ENCODE assay signal across 21 cellular contexts in genomic region chr6:75170666-75171065, GRCh38. TPM values are rescaled to one million over a fixed set of nuclear protein-coding genes. Genes with fewer than 3 reads are reported as not detected.
"Had no signal": no experiment of that assay in that cellular context is flagged by ENCODE, and none has a peak within 500 bp of the region (broad histone marks: within the 10 kb centered on the region; RNA-seq: fewer than 3 reads in every experiment).

No MANE protein-coding gene starts in this region.

- H3K36me3 ChIP-seq: breast epithelium, right atrium auricular region, upper lobe of right lung had no signal

- H3K9me3 ChIP-seq: breast epithelium, right atrium auricular region, testis, upper lobe of right lung had no signal

- DNase-seq: activated CD4-positive, alpha-beta T cell treated with anti-CD3 and anti-CD28 coated beads, Interleukin-2, amount 50 U/mL, for 4 hours; activated CD4-positive, CD25-positive, alpha-beta regulatory T cell treated with anti-CD3 and anti-CD28 coated beads, Interleukin-2, amount 50 U/mL, for 72 hours; activated naive CD4-positive, alpha-beta T cell; activated naive CD8-positive, alpha-beta T cell treated with anti-CD3 and anti-CD28 coated beads, Interleukin-2, amount 10 ng/mL, durations not matched to agents 7 days and 5 days; activated T-cell treated with anti-CD3 and anti-CD28 coated beads for 4 hours; aorta; cerebellar nuclear complex; dorsolateral prefrontal cortex; kidney glomerular epithelial cell; left ventricle myocardium superior; mesendoderm; stimulated activated CD4-positive, alpha-beta T cell treated with anti-CD3 and anti-CD28 coated beads, Interleukin-4, amount 100 ng/mL, for 4 hours; stimulated activated CD8-positive, alpha-beta memory T cell treated with anti-CD3 and anti-CD28 coated beads, Interleukin-4, amount 100 ng/mL, for 48 hours; stimulated activated naive CD8-positive, alpha-beta T cell treated with anti-CD3 and anti-CD28 coated beads, Interleukin-15, Interleukin-2, amounts not matched to agents 100 U/mL and 50 U/mL, for 24 hours; T-helper 9 cell; testis; upper lobe of right lung had no signal

- H3K27me3 ChIP-seq: breast epithelium, dorsolateral prefrontal cortex, right atrium auricular region, testis, upper lobe of right lung had no signal

- H3K27ac ChIP-seq: breast epithelium, dorsolateral prefrontal cortex, right atrium auricular region, SK-N-MC, testis, upper lobe of right lung had no signal

- H3K4me3 ChIP-seq: breast epithelium, dorsolateral prefrontal cortex, right atrium auricular region, SK-N-MC, testis, upper lobe of right lung had no signal

- ATAC-seq: esophagus mucosa; left ventricle myocardium superior; stimulated activated naive CD8-positive, alpha-beta T cell treated with anti-CD3 and anti-CD28 coated beads, Interleukin-15, Interleukin-2, amounts not matched to agents 100 U/mL and 50 U/mL, for 24 hours; upper lobe of right lung had no signal

- H3K4me1 ChIP-seq: breast epithelium, right atrium auricular region, testis, upper lobe of right lung had no signal

RNA-seq across cellular contexts. Expression of gene COL12A1, which starts 35.2 kb away (rescaled TPM):
- total RNA-seq: activated naive CD8-positive, alpha-beta T cell treated with anti-CD3 and anti-CD28 coated beads, Interleukin-2, amount 10 ng/mL, durations not matched to agents 7 days and 5 days had no signal
